ENCODE assay signal across 14 cellular contexts in the genomic region with DNA sequence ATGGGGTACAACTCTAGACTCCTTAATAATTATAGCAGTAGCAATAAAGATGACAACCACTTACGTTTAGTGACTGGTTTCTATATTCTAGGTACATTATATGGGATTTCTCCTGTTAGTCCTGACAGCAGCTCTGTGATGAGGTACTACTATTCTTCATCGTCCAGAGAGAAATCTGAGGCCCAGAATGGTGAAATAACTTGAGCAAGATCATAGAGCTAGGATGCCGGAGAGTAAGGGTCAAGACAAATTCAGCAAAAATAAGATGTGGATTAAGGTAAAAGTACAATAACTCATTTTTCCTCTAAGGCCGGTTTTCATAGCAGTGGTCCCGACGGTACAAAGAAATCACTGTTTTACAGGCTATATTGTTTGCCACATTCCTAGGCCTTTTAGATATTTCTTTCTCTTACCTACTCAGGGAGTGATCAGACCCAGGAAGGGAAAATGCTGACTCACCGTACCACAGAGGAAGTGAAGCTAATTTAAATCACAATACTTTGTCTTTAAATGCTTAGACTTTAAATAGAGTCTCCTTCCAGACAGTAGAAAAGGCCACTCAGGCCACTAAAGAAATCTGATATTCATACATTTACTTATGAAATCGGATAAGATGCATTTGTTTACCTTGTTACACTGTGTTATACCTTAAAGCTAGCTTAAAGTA.
DNase-seq lines count a peak whose midpoint lies in the region; FAIRE-seq and TF ChIP-seq lines count a peak whose summit lies in the region.
"Had no signal": no experiment of that assay in that cellular context is flagged by ENCODE, and none has a peak within 500 bp of the region (broad histone marks: within the 10 kb centered on the region; RNA-seq: fewer than 3 reads in every experiment).

No MANE protein-coding gene starts in this region.

- H3K9ac ChIP-seq in neuronal stem cell (ENCODE audit: low read depth, low read length, poor library complexity) = no peak overlapping the region
- H3K9ac ChIP-seq: parathyroid adenoma had no signal

- no peak overlapping the region for H3K18ac ChIP-seq in neuronal stem cell (ENCODE audit: low read length)

- TF ChIP-seq CTCF in bronchial epithelial cell (IDR thresholded peaks at IDR 0.05; ENCODE audit: insufficient read depth, low read length, severe bottlenecking) = no peak

- peak overlapping the region; percentile 59 for H2AFZ ChIP-seq in neuronal stem cell (ENCODE audit: low read length)
- H2AFZ ChIP-seq: parathyroid adenoma had no signal

- H3K4me1 ChIP-seq in neuronal stem cell (ENCODE audit: control insufficient read depth in 2 of 2, insufficient read depth in 1 of 2, low read depth in 1 of 2, low read length in 2 of 2) = peaks cover 0 to 17% of the 10 kb centered on the region in 2 donors
- H3K4me1 ChIP-seq in effector memory CD4-positive, alpha-beta T cell (ENCODE audit: control insufficient read depth, insufficient read depth, low read length, poor library complexity, severe bottlenecking) = no peaks in the 10 kb centered on the region
- H3K4me1 ChIP-seq: parathyroid adenoma had no signal

- FAIRE-seq in bronchial epithelial cell (lab: Jason Lieb, UNC) = no peak
- FAIRE-seq: colon had no signal

- H2BK15ac ChIP-seq in neuronal stem cell (ENCODE audit: low read length) = no peak overlapping the region

- no peak overlapping the region for H3K14ac ChIP-seq in neuronal stem cell (ENCODE audit: low read length)

- H4K91ac ChIP-seq in neuronal stem cell (ENCODE audit: low read depth, low read length, poor library complexity) = no peak overlapping the region

- DNase-seq in HT1080 (ENCODE audit: low read depth) = peak; percentile 76
- DNase-seq in NOMO-1 treated with DMSO at 0.1 percent for 48 hours (lab: John Stamatoyannopoulos, UW; ENCODE audit: unreplicated experiment) = peak; percentile 61
- peak; percentile 68 for DNase-seq in bronchial epithelial cell (ENCODE audit: low read depth)
- no peak for DNase-seq in neuronal stem cell (ENCODE audit: low spot score)
- DNase-seq in effector memory CD4-positive, alpha-beta T cell = no peak
- DNase-seq in caudate nucleus (lab: John Stamatoyannopoulos, UW) = no peak
- no peak for DNase-seq in cerebellar cortex (ENCODE audit: low spot score)
- DNase-seq: activated B cell treated with CpG ODN at 0.5 μM for 24 hours; left ventricle myocardium superior; NCI-H1417 treated with DMSO at 0.1 percent for 48 hours; stimulated activated CD4-positive, alpha-beta T cell treated with anti-CD3 and anti-CD28 coated beads, Interleukin-2, amount 100 ng/mL, for 24 hours; stimulated activated naive CD8-positive, alpha-beta T cell treated with anti-CD3 and anti-CD28 coated beads, Interleukin-15, Interleukin-2, amounts not matched to agents 100 U/mL and 50 U/mL, for 24 hours had no signal

- H3K27me3 ChIP-seq in bronchial epithelial cell (ENCODE audit: control insufficient read depth, insufficient read depth, low read length) = no peaks in the 10 kb centered on the region
- H3K27me3 ChIP-seq in neuronal stem cell (ENCODE audit: control insufficient read depth in 3 of 3, insufficient read depth in 3 of 3, low read depth in 1 of 3, low read length in 3 of 3) = no peaks in the 10 kb centered on the region
- H3K27me3 ChIP-seq in effector memory CD4-positive, alpha-beta T cell (replicated peaks; ENCODE audit: control insufficient read depth, insufficient read depth, low read length, poor library complexity, severe bottlenecking) = no peaks in the 10 kb centered on the region

- H3K4me3 ChIP-seq in bronchial epithelial cell (ENCODE audit: low read depth, low read length) (no peak overlapping the region), neuronal stem cell (ENCODE audit: low read length in 2 of 2) (no peak overlapping the region)
- no peak overlapping the region for H3K4me3 ChIP-seq in effector memory CD4-positive, alpha-beta T cell (ENCODE audit: insufficient read depth, low read depth, low read length, poor library complexity, severe bottlenecking)

- H4K8ac ChIP-seq in neuronal stem cell (ENCODE audit: low read depth, low read length) = no peak overlapping the region

- no CpG with 5 or more reads among the region's 8 CpGs for WGBS in neuronal stem cell (ENCODE audit: extremely low coverage in 2 of 2, insufficient read length in 2 of 2, insufficient replicate concordance in 1 of 2), 2 donors

- H3K36me3 ChIP-seq in bronchial epithelial cell (ENCODE audit: control insufficient read depth, insufficient read depth, low read length) = no peaks in the 10 kb centered on the region
- no peaks in the 10 kb centered on the region for H3K36me3 ChIP-seq in neuronal stem cell (replicated peaks in 1 of 2; ENCODE audit: control insufficient read depth in 2 of 2, insufficient read depth in 2 of 2, low read length in 2 of 2)
- H3K36me3 ChIP-seq in effector memory CD4-positive, alpha-beta T cell (ENCODE audit: control insufficient read depth, insufficient read depth, low read length) = no peaks in the 10 kb centered on the region

- peaks cover 0 to 5% of the 10 kb centered on the region in 2 donors for H3K9me3 ChIP-seq in neuronal stem cell (replicated peaks in 1 of 2; ENCODE audit: control insufficient read depth in 2 of 2, insufficient read depth in 1 of 2, low read depth in 1 of 2, low read length in 2 of 2)
- no peaks in the 10 kb centered on the region for H3K9me3 ChIP-seq in effector memory CD4-positive, alpha-beta T cell (ENCODE audit: control insufficient read depth, low read length)

- no peak overlapping the region for H2AK5ac ChIP-seq in neuronal stem cell (ENCODE audit: low read depth, low read length)

- H3K79me1 ChIP-seq in neuronal stem cell (ENCODE audit: low read depth, low read length) = no peaks in the 10 kb centered on the region

- H3K4me2 ChIP-seq in neuronal stem cell (ENCODE audit: insufficient read depth, low read length, poor library complexity, severe bottlenecking) = no peak overlapping the region

- H3K4ac ChIP-seq in neuronal stem cell (ENCODE audit: low read length) = no peak overlapping the region

- H3K27ac ChIP-seq in neuronal stem cell (replicated peaks; ENCODE audit: low read length) = no peak overlapping the region
- H3K27ac ChIP-seq in effector memory CD4-positive, alpha-beta T cell (ENCODE audit: insufficient read depth, low read length, poor library complexity, severe bottlenecking) = no peak overlapping the region
- no peak overlapping the region for H3K27ac ChIP-seq in caudate nucleus (ENCODE audit: low read depth, low read length)
- H3K27ac ChIP-seq: parathyroid adenoma had no signal

- no peak overlapping the region for H2BK120ac ChIP-seq in neuronal stem cell (ENCODE audit: low read depth, low read length)

- H3K23ac ChIP-seq in neuronal stem cell (ENCODE audit: low read depth, low read length, poor library complexity) = no peak overlapping the region

- no peak overlapping the region for H2BK12ac ChIP-seq in neuronal stem cell (ENCODE audit: low read length)

- no peak overlapping the region for H2BK5ac ChIP-seq in neuronal stem cell (ENCODE audit: low read length)

Comparison
In these comparisons a context has a peak if more than half of its experiments do, and no peak if none do; other contexts are left out.
1. DNase-seq: peak in HT1080 (single experiment), NOMO-1 treated with DMSO at 0.1 percent for 48 hours (single experiment) and bronchial epithelial cell (single experiment); none in neuronal stem cell (single experiment), effector memory CD4-positive, alpha-beta T cell (0 of 3), caudate nucleus (0 of 61) and cerebellar cortex (single experiment).